In the genomic region with DNA sequence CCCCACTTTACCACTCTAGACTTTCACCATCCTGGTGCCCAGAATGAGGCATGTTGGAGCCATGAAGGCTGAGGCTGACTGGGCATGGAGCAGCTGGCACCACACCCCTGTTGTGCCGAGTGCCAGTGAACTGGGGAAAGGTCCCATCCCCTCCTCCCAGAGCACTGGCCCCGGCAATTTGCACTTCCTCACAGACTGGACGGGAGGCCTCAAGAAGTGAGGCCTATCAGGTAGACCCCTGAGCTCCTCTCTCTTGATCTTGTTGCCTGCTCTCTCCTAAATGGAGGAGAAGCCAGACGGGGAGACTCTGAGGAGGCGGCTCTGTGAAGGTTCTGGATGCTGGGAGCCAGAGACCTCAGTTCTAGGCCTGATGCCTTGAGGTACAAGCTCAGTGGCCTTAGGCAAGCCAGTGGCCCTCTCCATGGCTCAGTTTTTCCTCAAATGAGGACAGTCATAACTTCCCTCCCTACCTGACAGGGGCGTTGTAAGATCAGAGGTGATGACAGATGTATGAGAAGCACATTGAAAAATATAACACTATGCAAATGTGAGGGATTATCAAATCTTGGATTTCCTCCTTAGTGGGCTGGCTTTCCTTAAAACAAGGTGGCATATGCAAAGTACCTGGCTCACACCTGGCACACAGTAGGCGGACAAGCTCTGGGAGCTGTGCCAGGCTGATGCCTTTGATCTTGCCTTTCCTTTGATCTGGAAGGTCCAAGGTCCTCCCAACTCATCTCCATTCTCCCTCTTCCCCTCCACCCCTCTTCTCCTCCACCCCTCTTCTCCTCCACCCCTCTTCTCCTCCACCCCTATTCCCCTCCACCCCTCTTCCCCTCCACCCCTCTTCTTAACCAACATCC, we compare ENCODE assay signal across 1 cellular context.
TF ChIP-seq lines count a peak whose summit lies in the region.

No MANE protein-coding gene starts in this region.

TF ChIP-seq in HepG2, 621 proteins besides CTCF, POLR2A, EP300 and RAD21 (continued from another document):
- TF ChIP-seq HBP1 (CRISPR knock-in tag; IDR thresholded peaks at IDR 0.05; ENCODE audit: low read depth) (no peak), AKAP8 (CRISPR knock-in tag; IDR thresholded peaks at IDR 0.05) (no peak), MED13 (CRISPR knock-in tag; IDR thresholded peaks at IDR 0.05) (no peak), HNRNPLL (IDR thresholded peaks at IDR 0.05; ENCODE audit: low read depth, low read length, poor library complexity, severe bottlenecking) (no peak), ZNF30 (CRISPR knock-in tag; IDR thresholded peaks at IDR 0.05) (no peak), FOXP4 (CRISPR knock-in tag; IDR thresholded peaks at IDR 0.05) (no peak), SRF (IDR thresholded peaks at IDR 0.05; ENCODE audit: low read depth, low read length) (no peak), TCF7L2 (IDR thresholded peaks at IDR 0.05; ENCODE audit: low read depth, low read length) (0 out of 2 replicates have a peak, but pooled peaks have one; percentile 9), MTA1 (CRISPR knock-in tag; IDR thresholded peaks at IDR 0.05; ENCODE audit: borderline replicate concordance) (no peak), YEATS4 (CRISPR knock-in tag; IDR thresholded peaks at IDR 0.05; ENCODE audit: borderline replicate concordance) (no peak), TCF7 (IDR thresholded peaks at IDR 0.05; ENCODE audit: low read depth) (peak; percentile 59; the same call in 1 of the 2 replicates)
- TF ChIP-seq, protein P1, sequence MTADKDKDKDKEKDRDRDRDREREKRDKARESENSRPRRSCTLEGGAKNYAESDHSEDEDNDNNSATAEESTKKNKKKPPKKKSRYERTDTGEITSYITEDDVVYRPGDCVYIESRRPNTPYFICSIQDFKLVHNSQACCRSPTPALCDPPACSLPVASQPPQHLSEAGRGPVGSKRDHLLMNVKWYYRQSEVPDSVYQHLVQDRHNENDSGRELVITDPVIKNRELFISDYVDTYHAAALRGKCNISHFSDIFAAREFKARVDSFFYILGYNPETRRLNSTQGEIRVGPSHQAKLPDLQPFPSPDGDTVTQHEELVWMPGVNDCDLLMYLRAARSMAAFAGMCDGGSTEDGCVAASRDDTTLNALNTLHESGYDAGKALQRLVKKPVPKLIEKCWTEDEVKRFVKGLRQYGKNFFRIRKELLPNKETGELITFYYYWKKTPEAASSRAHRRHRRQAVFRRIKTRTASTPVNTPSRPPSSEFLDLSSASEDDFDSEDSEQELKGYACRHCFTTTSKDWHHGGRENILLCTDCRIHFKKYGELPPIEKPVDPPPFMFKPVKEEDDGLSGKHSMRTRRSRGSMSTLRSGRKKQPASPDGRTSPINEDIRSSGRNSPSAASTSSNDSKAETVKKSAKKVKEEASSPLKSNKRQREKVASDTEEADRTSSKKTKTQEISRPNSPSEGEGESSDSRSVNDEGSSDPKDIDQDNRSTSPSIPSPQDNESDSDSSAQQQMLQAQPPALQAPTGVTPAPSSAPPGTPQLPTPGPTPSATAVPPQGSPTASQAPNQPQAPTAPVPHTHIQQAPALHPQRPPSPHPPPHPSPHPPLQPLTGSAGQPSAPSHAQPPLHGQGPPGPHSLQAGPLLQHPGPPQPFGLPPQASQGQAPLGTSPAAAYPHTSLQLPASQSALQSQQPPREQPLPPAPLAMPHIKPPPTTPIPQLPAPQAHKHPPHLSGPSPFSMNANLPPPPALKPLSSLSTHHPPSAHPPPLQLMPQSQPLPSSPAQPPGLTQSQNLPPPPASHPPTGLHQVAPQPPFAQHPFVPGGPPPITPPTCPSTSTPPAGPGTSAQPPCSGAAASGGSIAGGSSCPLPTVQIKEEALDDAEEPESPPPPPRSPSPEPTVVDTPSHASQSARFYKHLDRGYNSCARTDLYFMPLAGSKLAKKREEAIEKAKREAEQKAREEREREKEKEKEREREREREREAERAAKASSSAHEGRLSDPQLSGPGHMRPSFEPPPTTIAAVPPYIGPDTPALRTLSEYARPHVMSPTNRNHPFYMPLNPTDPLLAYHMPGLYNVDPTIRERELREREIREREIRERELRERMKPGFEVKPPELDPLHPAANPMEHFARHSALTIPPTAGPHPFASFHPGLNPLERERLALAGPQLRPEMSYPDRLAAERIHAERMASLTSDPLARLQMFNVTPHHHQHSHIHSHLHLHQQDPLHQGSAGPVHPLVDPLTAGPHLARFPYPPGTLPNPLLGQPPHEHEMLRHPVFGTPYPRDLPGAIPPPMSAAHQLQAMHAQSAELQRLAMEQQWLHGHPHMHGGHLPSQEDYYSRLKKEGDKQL (CRISPR knock-in tag; IDR thresholded peaks at IDR 0.05; ENCODE audit: low read depth) = no peak
- TF ChIP-seq, protein P2, sequence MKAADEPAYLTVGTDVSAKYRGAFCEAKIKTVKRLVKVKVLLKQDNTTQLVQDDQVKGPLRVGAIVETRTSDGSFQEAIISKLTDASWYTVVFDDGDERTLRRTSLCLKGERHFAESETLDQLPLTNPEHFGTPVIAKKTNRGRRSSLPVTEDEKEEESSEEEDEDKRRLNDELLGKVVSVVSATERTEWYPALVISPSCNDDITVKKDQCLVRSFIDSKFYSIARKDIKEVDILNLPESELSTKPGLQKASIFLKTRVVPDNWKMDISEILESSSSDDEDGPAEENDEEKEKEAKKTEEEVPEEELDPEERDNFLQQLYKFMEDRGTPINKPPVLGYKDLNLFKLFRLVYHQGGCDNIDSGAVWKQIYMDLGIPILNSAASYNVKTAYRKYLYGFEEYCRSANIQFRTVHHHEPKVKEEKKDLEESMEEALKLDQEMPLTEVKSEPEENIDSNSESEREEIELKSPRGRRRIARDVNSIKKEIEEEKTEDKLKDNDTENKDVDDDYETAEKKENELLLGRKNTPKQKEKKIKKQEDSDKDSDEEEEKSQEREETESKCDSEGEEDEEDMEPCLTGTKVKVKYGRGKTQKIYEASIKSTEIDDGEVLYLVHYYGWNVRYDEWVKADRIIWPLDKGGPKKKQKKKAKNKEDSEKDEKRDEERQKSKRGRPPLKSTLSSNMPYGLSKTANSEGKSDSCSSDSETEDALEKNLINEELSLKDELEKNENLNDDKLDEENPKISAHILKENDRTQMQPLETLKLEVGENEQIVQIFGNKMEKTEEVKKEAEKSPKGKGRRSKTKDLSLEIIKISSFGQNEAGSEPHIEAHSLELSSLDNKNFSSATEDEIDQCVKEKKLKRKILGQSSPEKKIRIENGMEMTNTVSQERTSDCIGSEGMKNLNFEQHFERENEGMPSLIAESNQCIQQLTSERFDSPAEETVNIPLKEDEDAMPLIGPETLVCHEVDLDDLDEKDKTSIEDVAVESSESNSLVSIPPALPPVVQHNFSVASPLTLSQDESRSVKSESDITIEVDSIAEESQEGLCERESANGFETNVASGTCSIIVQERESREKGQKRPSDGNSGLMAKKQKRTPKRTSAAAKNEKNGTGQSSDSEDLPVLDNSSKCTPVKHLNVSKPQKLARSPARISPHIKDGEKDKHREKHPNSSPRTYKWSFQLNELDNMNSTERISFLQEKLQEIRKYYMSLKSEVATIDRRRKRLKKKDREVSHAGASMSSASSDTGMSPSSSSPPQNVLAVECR (CRISPR knock-in tag; IDR thresholded peaks at IDR 0.05; ENCODE audit: borderline replicate concordance) = no peak
- TF ChIP-seq, protein P3, sequence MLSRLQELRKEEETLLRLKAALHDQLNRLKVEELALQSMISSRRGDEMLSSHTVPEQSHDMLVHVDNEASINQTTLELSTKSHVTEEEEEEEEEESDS (CRISPR knock-in tag; IDR thresholded peaks at IDR 0.05; ENCODE audit: borderline replicate concordance) = no peak
